14 cellular contexts compared by ENCODE assay signal in the genomic region with DNA sequence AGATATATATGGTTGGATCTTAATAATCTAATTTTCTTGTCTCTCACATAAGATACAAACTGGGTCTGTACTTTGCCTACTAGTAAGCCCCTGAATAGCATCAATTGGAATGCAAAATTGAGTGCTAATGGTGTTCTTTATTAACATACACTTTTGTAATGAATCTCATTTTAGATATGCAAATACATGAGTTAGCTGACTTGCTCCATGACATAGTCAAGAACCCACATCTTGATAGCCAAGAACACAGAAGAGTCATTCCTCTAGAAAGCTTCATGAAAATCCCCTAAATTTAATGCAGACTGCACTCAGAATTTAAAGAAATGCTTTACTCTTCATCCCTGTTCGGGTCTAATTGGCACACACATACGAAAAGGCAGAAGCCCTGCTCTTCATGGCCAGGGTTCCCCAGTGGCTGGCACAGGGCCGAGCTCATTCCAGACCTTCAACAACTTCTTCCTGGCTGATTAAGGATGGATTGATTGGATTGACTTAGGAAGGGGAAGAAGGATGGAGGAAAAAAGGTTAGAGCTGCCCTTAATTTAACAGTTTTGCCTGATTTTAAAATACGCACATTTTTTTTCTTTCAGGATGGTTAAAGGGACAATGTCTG.
DNase-seq lines count a peak whose midpoint lies in the region; ATAC-seq and TF ChIP-seq lines count a peak whose summit lies in the region.
"Had no signal": no experiment of that assay in that cellular context is flagged by ENCODE, and none has a peak within 500 bp of the region (broad histone marks: within the 10 kb centered on the region; RNA-seq: fewer than 3 reads in every experiment).

No MANE protein-coding gene starts in this region.

- DNase-seq in activated CD4-positive, CD25-positive, alpha-beta regulatory T cell (lab: John Stamatoyannopoulos, UW): no peak
- no peak for DNase-seq in stimulated activated naive CD8-positive, alpha-beta T cell treated with anti-CD3 and anti-CD28 coated beads, Interleukin-15, Interleukin-2, amounts not matched to agents 100 U/mL and 50 U/mL, for 24 hours
- no peak for DNase-seq in stimulated activated naive CD8-positive, alpha-beta T cell treated with anti-CD3 and anti-CD28 coated beads, Interleukin-15, amount 100 ng/mL, for 72 hours
- no peak for DNase-seq in NCI-H187 (lab: John Stamatoyannopoulos, UW)
- no peak for DNase-seq in activated effector memory CD4-positive, alpha-beta T cell treated with Interleukin-2 at 50 U/mL for 16 hours
- DNase-seq: 8988T; Calu3; CD8-positive, alpha-beta T cell; DMS79 treated with DMSO at 0.1 percent for 48 hours; GF-D8; H9 had no signal

- no peaks in the 10 kb centered on the region for H3K9me3 Mint-ChIP-seq in stimulated activated naive CD8-positive, alpha-beta T cell treated with anti-CD3 and anti-CD28 coated beads, Interleukin-15, amount 100 ng/mL, for 72 hours
- H3K9me3 Mint-ChIP-seq: CD8-positive, alpha-beta T cell; H9 had no signal

- H3K4me1 Mint-ChIP-seq in stimulated activated naive CD8-positive, alpha-beta T cell treated with anti-CD3 and anti-CD28 coated beads, Interleukin-15, amount 100 ng/mL, for 72 hours: peaks cover 12% of the 10 kb centered on the region

- H3K4me3 Mint-ChIP-seq in stimulated activated naive CD8-positive, alpha-beta T cell treated with anti-CD3 and anti-CD28 coated beads, Interleukin-15, amount 100 ng/mL, for 72 hours: no peak overlapping the region
- H3K4me3 Mint-ChIP-seq: CD8-positive, alpha-beta T cell; H9 had no signal

- ATAC-seq in activated CD4-positive, CD25-positive, alpha-beta regulatory T cell treated with anti-CD3 and anti-CD28 coated beads, Interleukin-2, amount 50 U/mL, for 24 hours: peak; percentile 74 to 82
- peak; percentile 43 for ATAC-seq in stimulated activated naive CD8-positive, alpha-beta T cell treated with anti-CD3 and anti-CD28 coated beads, Interleukin-15, Interleukin-2, amounts not matched to agents 100 U/mL and 50 U/mL, for 24 hours
- ATAC-seq in stimulated activated naive CD8-positive, alpha-beta T cell treated with anti-CD3 and anti-CD28 coated beads, Interleukin-15, amount 100 ng/mL, for 72 hours: no peak
- ATAC-seq in SK-N-SH treated with all-trans-retinoic acid at 6 μM for 48 hours (peak; percentile 48), GM18519 (IDR thresholded peaks at IDR 0.05; ENCODE audit: low FRiP score, unreplicated experiment) (no peak)
- ATAC-seq: CD8-positive, alpha-beta T cell had no signal

- H3K27ac Mint-ChIP-seq in stimulated activated naive CD8-positive, alpha-beta T cell treated with anti-CD3 and anti-CD28 coated beads, Interleukin-15, amount 100 ng/mL, for 72 hours: no peak overlapping the region
- H3K27ac Mint-ChIP-seq: CD8-positive, alpha-beta T cell had no signal

- H3K27me3 Mint-ChIP-seq in stimulated activated naive CD8-positive, alpha-beta T cell treated with anti-CD3 and anti-CD28 coated beads, Interleukin-15, amount 100 ng/mL, for 72 hours: peaks cover 9% of the 10 kb centered on the region

TF ChIP-seq in SK-N-SH treated with all-trans-retinoic acid at 6 μM for 48 hours, 23 proteins besides CTCF, POLR2A, EP300 and RAD21 (continues in another document):
- no peak for TF ChIP-seq SNAI2 (CRISPR knock-in tag; IDR thresholded peaks at IDR 0.05)
- TF ChIP-seq BACH2 (CRISPR knock-in tag; IDR thresholded peaks at IDR 0.05; ENCODE audit: borderline replicate concordance): no peak
- TF ChIP-seq ZNF565 (CRISPR knock-in tag; conservative IDR thresholded peaks at IDR 0.05; ENCODE audit: low read depth): no peak
- no peak for TF ChIP-seq PPARA (CRISPR knock-in tag; IDR thresholded peaks at IDR 0.05; ENCODE audit: borderline replicate concordance)
- TF ChIP-seq, protein P1, sequence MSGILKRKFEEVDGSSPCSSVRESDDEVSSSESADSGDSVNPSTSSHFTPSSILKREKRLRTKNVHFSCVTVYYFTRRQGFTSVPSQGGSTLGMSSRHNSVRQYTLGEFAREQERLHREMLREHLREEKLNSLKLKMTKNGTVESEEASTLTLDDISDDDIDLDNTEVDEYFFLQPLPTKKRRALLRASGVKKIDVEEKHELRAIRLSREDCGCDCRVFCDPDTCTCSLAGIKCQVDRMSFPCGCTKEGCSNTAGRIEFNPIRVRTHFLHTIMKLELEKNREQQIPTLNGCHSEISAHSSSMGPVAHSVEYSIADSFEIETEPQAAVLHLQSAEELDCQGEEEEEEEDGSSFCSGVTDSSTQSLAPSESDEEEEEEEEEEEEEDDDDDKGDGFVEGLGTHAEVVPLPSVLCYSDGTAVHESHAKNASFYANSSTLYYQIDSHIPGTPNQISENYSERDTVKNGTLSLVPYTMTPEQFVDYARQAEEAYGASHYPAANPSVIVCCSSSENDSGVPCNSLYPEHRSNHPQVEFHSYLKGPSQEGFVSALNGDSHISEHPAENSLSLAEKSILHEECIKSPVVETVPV (CRISPR knock-in tag; IDR thresholded peaks at IDR 0.05): no peak
- TF ChIP-seq ZNF70 (CRISPR knock-in tag; IDR thresholded peaks at IDR 0.05): no peak
- no peak for TF ChIP-seq TCF4 (CRISPR knock-in tag; IDR thresholded peaks at IDR 0.05; ENCODE audit: borderline replicate concordance)
- TF ChIP-seq ARNTL (CRISPR knock-in tag; IDR thresholded peaks at IDR 0.05; ENCODE audit: borderline replicate concordance, low read depth): no peak
- no peak for TF ChIP-seq ZFP3 (CRISPR knock-in tag; IDR thresholded peaks at IDR 0.05)
- TF ChIP-seq ZFP30 (CRISPR knock-in tag; IDR thresholded peaks at IDR 0.05): no peak
- TF ChIP-seq RARB (CRISPR knock-in tag; IDR thresholded peaks at IDR 0.05): no peak
- TF ChIP-seq ZNF8 (CRISPR knock-in tag; IDR thresholded peaks at IDR 0.05): no peak
- TF ChIP-seq, protein P2, sequence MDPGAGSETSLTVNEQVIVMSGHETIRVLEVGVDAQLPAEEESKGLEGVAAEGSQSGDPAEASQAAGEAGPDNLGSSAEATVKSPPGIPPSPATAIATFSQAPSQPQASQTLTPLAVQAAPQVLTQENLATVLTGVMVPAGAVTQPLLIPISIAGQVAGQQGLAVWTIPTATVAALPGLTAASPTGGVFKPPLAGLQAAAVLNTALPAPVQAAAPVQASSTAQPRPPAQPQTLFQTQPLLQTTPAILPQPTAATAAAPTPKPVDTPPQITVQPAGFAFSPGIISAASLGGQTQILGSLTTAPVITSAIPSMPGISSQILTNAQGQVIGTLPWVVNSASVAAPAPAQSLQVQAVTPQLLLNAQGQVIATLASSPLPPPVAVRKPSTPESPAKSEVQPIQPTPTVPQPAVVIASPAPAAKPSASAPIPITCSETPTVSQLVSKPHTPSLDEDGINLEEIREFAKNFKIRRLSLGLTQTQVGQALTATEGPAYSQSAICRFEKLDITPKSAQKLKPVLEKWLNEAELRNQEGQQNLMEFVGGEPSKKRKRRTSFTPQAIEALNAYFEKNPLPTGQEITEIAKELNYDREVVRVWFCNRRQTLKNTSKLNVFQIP (CRISPR knock-in tag; IDR thresholded peaks at IDR 0.05; ENCODE audit: borderline replicate concordance, low read depth): no peak
- no peak for TF ChIP-seq OSR1 (CRISPR knock-in tag; IDR thresholded peaks at IDR 0.05)
- TF ChIP-seq, protein P3, sequence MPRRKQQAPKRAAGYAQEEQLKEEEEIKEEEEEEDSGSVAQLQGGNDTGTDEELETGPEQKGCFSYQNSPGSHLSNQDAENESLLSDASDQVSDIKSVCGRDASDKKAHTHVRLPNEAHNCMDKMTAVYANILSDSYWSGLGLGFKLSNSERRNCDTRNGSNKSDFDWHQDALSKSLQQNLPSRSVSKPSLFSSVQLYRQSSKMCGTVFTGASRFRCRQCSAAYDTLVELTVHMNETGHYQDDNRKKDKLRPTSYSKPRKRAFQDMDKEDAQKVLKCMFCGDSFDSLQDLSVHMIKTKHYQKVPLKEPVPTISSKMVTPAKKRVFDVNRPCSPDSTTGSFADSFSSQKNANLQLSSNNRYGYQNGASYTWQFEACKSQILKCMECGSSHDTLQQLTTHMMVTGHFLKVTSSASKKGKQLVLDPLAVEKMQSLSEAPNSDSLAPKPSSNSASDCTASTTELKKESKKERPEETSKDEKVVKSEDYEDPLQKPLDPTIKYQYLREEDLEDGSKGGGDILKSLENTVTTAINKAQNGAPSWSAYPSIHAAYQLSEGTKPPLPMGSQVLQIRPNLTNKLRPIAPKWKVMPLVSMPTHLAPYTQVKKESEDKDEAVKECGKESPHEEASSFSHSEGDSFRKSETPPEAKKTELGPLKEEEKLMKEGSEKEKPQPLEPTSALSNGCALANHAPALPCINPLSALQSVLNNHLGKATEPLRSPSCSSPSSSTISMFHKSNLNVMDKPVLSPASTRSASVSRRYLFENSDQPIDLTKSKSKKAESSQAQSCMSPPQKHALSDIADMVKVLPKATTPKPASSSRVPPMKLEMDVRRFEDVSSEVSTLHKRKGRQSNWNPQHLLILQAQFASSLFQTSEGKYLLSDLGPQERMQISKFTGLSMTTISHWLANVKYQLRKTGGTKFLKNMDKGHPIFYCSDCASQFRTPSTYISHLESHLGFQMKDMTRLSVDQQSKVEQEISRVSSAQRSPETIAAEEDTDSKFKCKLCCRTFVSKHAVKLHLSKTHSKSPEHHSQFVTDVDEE (CRISPR knock-in tag; IDR thresholded peaks at IDR 0.05): no peak
- TF ChIP-seq ISL1 (CRISPR knock-in tag; IDR thresholded peaks at IDR 0.05): no peak
- no peak for TF ChIP-seq CSDC2 (CRISPR knock-in tag; IDR thresholded peaks at IDR 0.05)
- TF ChIP-seq, protein P4, sequence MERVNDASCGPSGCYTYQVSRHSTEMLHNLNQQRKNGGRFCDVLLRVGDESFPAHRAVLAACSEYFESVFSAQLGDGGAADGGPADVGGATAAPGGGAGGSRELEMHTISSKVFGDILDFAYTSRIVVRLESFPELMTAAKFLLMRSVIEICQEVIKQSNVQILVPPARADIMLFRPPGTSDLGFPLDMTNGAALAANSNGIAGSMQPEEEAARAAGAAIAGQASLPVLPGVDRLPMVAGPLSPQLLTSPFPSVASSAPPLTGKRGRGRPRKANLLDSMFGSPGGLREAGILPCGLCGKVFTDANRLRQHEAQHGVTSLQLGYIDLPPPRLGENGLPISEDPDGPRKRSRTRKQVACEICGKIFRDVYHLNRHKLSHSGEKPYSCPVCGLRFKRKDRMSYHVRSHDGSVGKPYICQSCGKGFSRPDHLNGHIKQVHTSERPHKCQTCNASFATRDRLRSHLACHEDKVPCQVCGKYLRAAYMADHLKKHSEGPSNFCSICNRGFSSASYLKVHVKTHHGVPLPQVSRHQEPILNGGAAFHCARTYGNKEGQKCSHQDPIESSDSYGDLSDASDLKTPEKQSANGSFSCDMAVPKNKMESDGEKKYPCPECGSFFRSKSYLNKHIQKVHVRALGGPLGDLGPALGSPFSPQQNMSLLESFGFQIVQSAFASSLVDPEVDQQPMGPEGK (CRISPR knock-in tag; IDR thresholded peaks at IDR 0.05; ENCODE audit: borderline replicate concordance): no peak

Comparison
In these comparisons a context has a peak if more than half of its experiments do, and no peak if none do; other contexts are left out.
1. ATAC-seq: peak in activated CD4-positive, CD25-positive, alpha-beta regulatory T cell treated with anti-CD3 and anti-CD28 coated beads, Interleukin-2, amount 50 U/mL, for 24 hours (2 of 2), stimulated activated naive CD8-positive, alpha-beta T cell treated with anti-CD3 and anti-CD28 coated beads, Interleukin-15, Interleukin-2, amounts not matched to agents 100 U/mL and 50 U/mL, for 24 hours (single experiment) and SK-N-SH treated with all-trans-retinoic acid at 6 μM for 48 hours (single experiment); none in stimulated activated naive CD8-positive, alpha-beta T cell treated with anti-CD3 and anti-CD28 coated beads, Interleukin-15, amount 100 ng/mL, for 72 hours (single experiment) and GM18519 (single experiment).